ENCODE assay signal across 8 cellular contexts in the genomic region with DNA sequence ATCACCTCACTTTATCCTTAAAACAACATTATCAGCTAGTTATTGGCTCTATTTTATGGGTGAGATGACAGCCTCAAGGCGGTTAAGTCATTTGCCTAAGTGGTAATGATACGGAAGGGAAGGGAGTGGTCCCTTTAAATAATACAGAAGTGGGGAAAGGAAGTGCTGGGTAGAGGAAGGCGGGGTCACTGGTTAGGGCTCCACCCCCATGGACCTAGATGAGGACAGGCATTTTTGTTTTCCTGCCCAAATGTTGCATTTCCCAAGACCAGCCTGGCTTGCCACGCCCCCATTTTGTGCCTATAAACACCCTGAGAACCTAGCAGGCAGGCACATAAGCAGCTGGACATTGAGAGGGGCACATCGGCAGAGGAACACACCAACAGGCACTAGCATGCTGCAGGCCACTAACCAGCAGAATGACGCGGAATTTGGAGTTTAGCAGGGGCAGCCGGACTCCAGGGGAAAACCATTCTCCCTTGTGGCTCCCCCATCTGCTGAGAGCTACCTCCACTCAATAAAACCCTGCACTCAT.
DNase-seq lines count a peak whose midpoint lies in the region; TF ChIP-seq lines count a peak whose summit lies in the region.

No MANE protein-coding gene starts in this region.

- no peaks in the 10 kb centered on the region for H3K27me3 Mint-ChIP-seq in nephron (ENCODE audit: low read depth)

- H3K4me3 ChIP-seq in MG63 = peak overlapping the region; percentile 37
- no peak overlapping the region for H3K4me3 ChIP-seq in smooth muscle cell

- peaks cover 30% of the 10 kb centered on the region for H3K79me2 ChIP-seq in smooth muscle cell (ENCODE audit: low read depth)

- H3K9me3 ChIP-seq in MG63 = no peaks in the 10 kb centered on the region
- no peaks in the 10 kb centered on the region for H3K9me3 ChIP-seq in smooth muscle cell (replicated peaks; ENCODE audit: low read depth)

- H3K27me3 ChIP-seq in MG63 (no peaks in the 10 kb centered on the region), smooth muscle cell (ENCODE audit: low read depth) (no peaks in the 10 kb centered on the region)

- H3K36me3 ChIP-seq in MG63 (no peaks in the 10 kb centered on the region), smooth muscle cell (ENCODE audit: low read depth) (no peaks in the 10 kb centered on the region)

- DNase-seq in Caki2 (ENCODE audit: low read depth) = peak; percentile 91
- DNase-seq in MG63 = peak; percentile 93
- no peak for DNase-seq in NCI-H345 treated with DMSO at 0.1 percent for 48 hours (lab: John Stamatoyannopoulos, UW; ENCODE audit: unreplicated experiment)
- no peak for DNase-seq in activated naive CD4-positive, alpha-beta T cell treated with anti-CD3 and anti-CD28 coated beads, Interleukin-2, amount 50 U/mL, for 16 hours
- no peak for DNase-seq in smooth muscle cell (lab: John Stamatoyannopoulos, UW; ENCODE audit: unreplicated experiment)
- no peak for DNase-seq in DMS153 treated with DMSO at 0.1 percent for 48 hours (lab: John Stamatoyannopoulos, UW; ENCODE audit: unreplicated experiment)

- no peak overlapping the region for H2AFZ ChIP-seq in smooth muscle cell (ENCODE audit: low read depth)

- peaks cover 13% of the 10 kb centered on the region for H3K4me1 ChIP-seq in smooth muscle cell (ENCODE audit: low read depth)

- H3K9me3 Mint-ChIP-seq in nephron = peaks cover 3% of the 10 kb centered on the region

- peaks cover 46% of the 10 kb centered on the region for H3K4me1 Mint-ChIP-seq in nephron

- H3K36me3 Mint-ChIP-seq in nephron (ENCODE audit: low read depth) = no peaks in the 10 kb centered on the region

- TF ChIP-seq CTCF in nephron (IDR thresholded peaks at IDR 0.05; ENCODE audit: unreplicated experiment in 3 of 3) (no peak), smooth muscle cell (IDR thresholded peaks at IDR 0.05; ENCODE audit: borderline replicate concordance, insufficient read depth, poor library complexity, severe bottlenecking) (no peak)

- in situ Hi-C loops in Caki2 (cut with HindIII; ENCODE audit: low pct_unique_long_range_greater_than_20kb, low sequenced_read_pairs) = no loop called here

- peak overlapping the region; percentile 34 to 89 (median 44) for H3K27ac Mint-ChIP-seq in nephron

- no peak overlapping the region for H3K9ac ChIP-seq in smooth muscle cell (ENCODE audit: low read depth)

- no peak overlapping the region for H3K4me3 Mint-ChIP-seq in nephron

- H3K4me2 ChIP-seq in smooth muscle cell = no peak overlapping the region

- WGBS in smooth muscle cell (ENCODE audit: low lambda C conversion rate) = 90% methylated on average over 8 of the region's 8 CpGs

- peaks cover 4% of the 10 kb centered on the region for H3F3A ChIP-seq in smooth muscle cell (ENCODE audit: low read depth)

- no peaks in the 10 kb centered on the region for H4K20me1 ChIP-seq in smooth muscle cell (ENCODE audit: low read depth)

- H3K27ac ChIP-seq in cingulate gyrus (ENCODE audit: low read depth, low read length) (peak overlapping the region; percentile 62), smooth muscle cell (ENCODE audit: low read depth) (no peak overlapping the region)

Comparison
In these comparisons a context has a peak if more than half of its experiments do, and no peak if none do; other contexts are left out.
1. DNase-seq: peak in Caki2 (single experiment) and MG63 (single experiment); none in NCI-H345 treated with DMSO at 0.1 percent for 48 hours (single experiment), activated naive CD4-positive, alpha-beta T cell treated with anti-CD3 and anti-CD28 coated beads, Interleukin-2, amount 50 U/mL, for 16 hours (single experiment), smooth muscle cell (single experiment) and DMS153 treated with DMSO at 0.1 percent for 48 hours (single experiment).